Comparison of ENCODE assay signal across 11 cellular contexts in the genomic region with DNA sequence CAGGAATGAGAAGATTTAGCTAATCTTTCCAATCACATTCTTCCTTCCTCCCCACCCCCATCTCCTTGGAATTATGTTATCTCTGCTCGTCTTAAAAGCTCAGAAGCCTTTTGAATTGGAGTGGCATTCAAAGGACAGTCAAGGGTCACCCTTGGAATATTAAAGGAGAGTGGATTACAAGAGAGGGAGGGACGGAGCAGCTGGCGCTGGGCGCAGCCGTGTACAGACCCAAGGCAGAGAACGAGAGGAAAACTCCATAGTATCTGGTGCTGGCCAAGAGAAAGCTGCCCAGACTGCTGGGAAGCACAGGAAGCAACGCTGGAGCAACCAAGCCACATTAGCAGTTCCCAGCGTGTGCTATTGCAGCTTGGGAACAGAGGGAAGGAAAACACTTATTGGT.
DNase-seq lines count a peak whose midpoint lies in the region; ATAC-seq and TF ChIP-seq lines count a peak whose summit lies in the region.
"Had no signal": no experiment of that assay in that cellular context is flagged by ENCODE, and none has a peak within 500 bp of the region (broad histone marks: within the 10 kb centered on the region; RNA-seq: fewer than 3 reads in every experiment).

No MANE protein-coding gene starts in this region.

- DNase-seq in HEK293T (ENCODE audit: extremely low spot score) (peak; percentile 22), NCI-H69 (lab: John Stamatoyannopoulos, UW) (peak; percentile 89), glutamatergic neuron (peak; percentile 66), renal cortical epithelial cell (ENCODE audit: low read depth) (peak; percentile 11), Peyer's patch (no peak)
- DNase-seq in stimulated activated CD4-positive, alpha-beta T cell treated with anti-CD3 and anti-CD28 coated beads, Interleukin-2, amount 100 ng/mL, for 48 hours = no peak
- DNase-seq: activated T-cell treated with anti-CD3 and anti-CD28 coated beads, Interleukin-2, amount 50 U/mL, for 24 hours; HFFc6 had no signal

- H3K27ac ChIP-seq in Peyer's patch = no peak overlapping the region

- H3K4me1 ChIP-seq in Peyer's patch = no peaks in the 10 kb centered on the region

- H3K9me3 ChIP-seq in Peyer's patch = no peaks in the 10 kb centered on the region

- no peaks in the 10 kb centered on the region for H3K36me3 ChIP-seq in Peyer's patch

- no peak for TF ChIP-seq POLR2A in Peyer's patch (IDR thresholded peaks at IDR 0.05)

- H3K4me3 ChIP-seq in Peyer's patch = no peak overlapping the region

- CTCF ChIA-PET in HEK293T (lab: Yijun Ruan, JAX) = no interaction called here

- H3K9me3 Mint-ChIP-seq in glutamatergic neuron (ENCODE audit: unreplicated experiment) = no peaks in the 10 kb centered on the region
- H3K9me3 Mint-ChIP-seq: activated T-cell treated with anti-CD3 and anti-CD28 coated beads, Interleukin-2, amount 50 U/mL, for 24 hours; central memory CD8-positive, alpha-beta T cell; HFFc6 had no signal

- ATAC-seq in HG03565 (IDR thresholded peaks at IDR 0.05; ENCODE audit: unreplicated experiment) = no peak
- no peak for ATAC-seq in HG03097 (IDR thresholded peaks at IDR 0.05; ENCODE audit: low FRiP score, unreplicated experiment)

- H3K4me1 Mint-ChIP-seq in glutamatergic neuron (ENCODE audit: low read depth, unreplicated experiment) = peaks cover 38% of the 10 kb centered on the region
- H3K4me1 Mint-ChIP-seq: central memory CD8-positive, alpha-beta T cell had no signal

- H3K27me3 Mint-ChIP-seq in glutamatergic neuron (ENCODE audit: unreplicated experiment) = peaks cover 3% of the 10 kb centered on the region
- H3K27me3 Mint-ChIP-seq: activated T-cell treated with anti-CD3 and anti-CD28 coated beads, Interleukin-2, amount 50 U/mL, for 24 hours; central memory CD8-positive, alpha-beta T cell had no signal

- no peak for TF ChIP-seq CTCF in glutamatergic neuron (IDR thresholded peaks at IDR 0.05; ENCODE audit: partially characterized antibody, unreplicated experiment)
- TF ChIP-seq CTCF in Peyer's patch (IDR thresholded peaks at IDR 0.05) = no peak

- no peaks in the 10 kb centered on the region for H3K27me3 ChIP-seq in Peyer's patch

- H3K36me3 Mint-ChIP-seq in glutamatergic neuron (ENCODE audit: unreplicated experiment) = no peaks in the 10 kb centered on the region

- H3K27ac Mint-ChIP-seq in glutamatergic neuron (ENCODE audit: unreplicated experiment) = peak overlapping the region; percentile 92
- H3K27ac Mint-ChIP-seq: activated T-cell treated with anti-CD3 and anti-CD28 coated beads, Interleukin-2, amount 50 U/mL, for 24 hours; HFFc6 had no signal

- POLR2A ChIA-PET in HEK293T (lab: Yijun Ruan, JAX) = interaction anchor here (1.6 kb wide), 1 partner anchor 12 kb away, joined by 6 read pairs; no protein-coding TSS in a partner anchor

- peak overlapping the region; percentile 84 for H3K4me3 Mint-ChIP-seq in glutamatergic neuron (ENCODE audit: unreplicated experiment)
- H3K4me3 Mint-ChIP-seq: activated T-cell treated with anti-CD3 and anti-CD28 coated beads, Interleukin-2, amount 50 U/mL, for 24 hours; central memory CD8-positive, alpha-beta T cell; HFFc6 had no signal

TF ChIP-seq in HEK293T, 16 proteins besides CTCF, POLR2A, EP300 and RAD21:
- TF ChIP-seq ZNF384 (IDR thresholded peaks at IDR 0.05) (no peak), SUZ12 (IDR thresholded peaks at IDR 0.05) (no peak)

Comparison
In these comparisons a context has a peak if more than half of its experiments do, and no peak if none do; other contexts are left out.
1. DNase-seq: peak in HEK293T (single experiment), NCI-H69 (single experiment), glutamatergic neuron (single experiment) and renal cortical epithelial cell (single experiment); none in Peyer's patch (0 of 3) and stimulated activated CD4-positive, alpha-beta T cell treated with anti-CD3 and anti-CD28 coated beads, Interleukin-2, amount 100 ng/mL, for 48 hours (0 of 2).